Comparison of ENCODE assay signal across 20 cellular contexts in the genomic region with DNA sequence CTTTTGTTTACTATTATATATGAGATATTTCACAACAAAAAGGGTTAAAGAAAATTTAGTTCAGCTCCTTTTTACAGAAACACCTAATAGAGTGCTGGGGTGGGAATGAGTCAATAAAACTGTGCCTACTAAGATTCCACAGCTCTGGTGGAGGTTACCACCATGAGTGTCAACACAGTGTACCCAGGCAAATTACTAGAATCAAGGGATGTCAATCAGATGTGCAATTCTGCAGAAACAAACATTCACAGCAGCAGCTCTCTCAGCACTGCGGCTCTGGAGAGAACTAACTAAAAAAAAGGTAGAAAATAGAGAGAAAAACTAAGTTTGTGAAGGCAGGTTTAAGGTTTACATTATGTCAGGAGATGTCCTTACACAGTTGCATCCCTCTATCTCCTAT.
DNase-seq lines count a peak whose midpoint lies in the region; ATAC-seq and TF ChIP-seq lines count a peak whose summit lies in the region.
"Had no signal": no experiment of that assay in that cellular context is flagged by ENCODE, and none has a peak within 500 bp of the region (broad histone marks: within the 10 kb centered on the region; RNA-seq: fewer than 3 reads in every experiment).

No MANE protein-coding gene starts in this region.

- no peak overlapping the region for H3K23ac ChIP-seq in mesendoderm (ENCODE audit: low read length)

- H3K36me3 ChIP-seq in mesendoderm (ENCODE audit: control insufficient read depth, insufficient read depth, low read length) = no peaks in the 10 kb centered on the region
- no peaks in the 10 kb centered on the region for H3K36me3 ChIP-seq in neural progenitor cell
- no peaks in the 10 kb centered on the region for H3K36me3 ChIP-seq in upper lobe of right lung
- H3K36me3 ChIP-seq: BLaER1, HAP-1 had no signal

- H3K4ac ChIP-seq in mesendoderm (ENCODE audit: low read depth, low read length) = no peak overlapping the region

- H2BK5ac ChIP-seq in mesendoderm (ENCODE audit: low read length) = no peak overlapping the region

- peak overlapping the region; percentile 30 for H3K18ac ChIP-seq in mesendoderm (ENCODE audit: low read length)

- no peaks in the 10 kb centered on the region for H3K79me1 ChIP-seq in mesendoderm (ENCODE audit: low read length)

- H4K20me1 ChIP-seq in neural progenitor cell (ENCODE audit: low read depth) = no peaks in the 10 kb centered on the region
- H4K20me1 ChIP-seq: BLaER1 had no signal

- no peaks in the 10 kb centered on the region for H3K9me3 Mint-ChIP-seq in neural progenitor cell
- H3K9me3 Mint-ChIP-seq in activated naive CD8-positive, alpha-beta T cell treated with anti-CD3 and anti-CD28 coated beads for 36 hours = peaks cover 2% of the 10 kb centered on the region

- no peaks in the 10 kb centered on the region for H3K27me3 ChIP-seq in mesendoderm (ENCODE audit: insufficient read depth, low read length, poor library complexity)
- H3K27me3 ChIP-seq in neural progenitor cell = no peaks in the 10 kb centered on the region
- H3K27me3 ChIP-seq in dorsolateral prefrontal cortex = no peaks in the 10 kb centered on the region
- H3K27me3 ChIP-seq in upper lobe of right lung = no peaks in the 10 kb centered on the region
- H3K27me3 ChIP-seq: BLaER1 had no signal

- intact Hi-C loops in dorsolateral prefrontal cortex (cut with DNase I) = no loop called here
- intact Hi-C loops in upper lobe of right lung (cut with DNase I) = no loop called here

- H3K27me3 Mint-ChIP-seq in neural progenitor cell (ENCODE audit: insufficient read depth, low read depth) = no peaks in the 10 kb centered on the region
- H3K27me3 Mint-ChIP-seq in activated naive CD8-positive, alpha-beta T cell treated with anti-CD3 and anti-CD28 coated beads for 36 hours = no peaks in the 10 kb centered on the region
- H3K27me3 Mint-ChIP-seq: CD4-positive, alpha-beta memory T cell had no signal

- H2BK15ac ChIP-seq in mesendoderm (replicated peaks; ENCODE audit: low read depth) = no peak overlapping the region

- H3K79me2 ChIP-seq in mesendoderm (ENCODE audit: control insufficient read depth, insufficient read depth, low read length) (no peaks in the 10 kb centered on the region), neural progenitor cell (ENCODE audit: low read depth) (no peaks in the 10 kb centered on the region)

- no peak overlapping the region for H4K5ac ChIP-seq in mesendoderm (ENCODE audit: low read length)

- H3K4me3 ChIP-seq in mesendoderm (ENCODE audit: low read length) = no peak overlapping the region
- no peak overlapping the region for H3K4me3 ChIP-seq in neural progenitor cell
- H3K4me3 ChIP-seq in dorsolateral prefrontal cortex = no peak overlapping the region
- H3K4me3 ChIP-seq in upper lobe of right lung = no peak overlapping the region
- H3K4me3 ChIP-seq: A549, BLaER1, GM12878, GM23248, HAP-1 had no signal

- TF ChIP-seq CTCF in neural progenitor cell (IDR thresholded peaks at IDR 0.05) (no peak), dorsolateral prefrontal cortex (IDR thresholded peaks at IDR 0.05 in 54 of 56, conservative IDR thresholded peaks at IDR 0.05 in 2 of 56; ENCODE audit: low read depth in 1 of 56, partially characterized antibody in 56 of 56) (no peak), upper lobe of right lung (IDR thresholded peaks at IDR 0.05) (no peak)

- H2AFZ ChIP-seq in neural progenitor cell (replicated peaks) = peak overlapping the region; percentile 92
- H2AFZ ChIP-seq: GM23248 had no signal

- H3K4me1 ChIP-seq in mesendoderm (ENCODE audit: control insufficient read depth, low read depth, low read length) (no peaks in the 10 kb centered on the region), neural progenitor cell (no peaks in the 10 kb centered on the region), upper lobe of right lung (no peaks in the 10 kb centered on the region)
- H3K4me1 ChIP-seq: A549, BLaER1, HAP-1 had no signal

- no peak overlapping the region for H3K27ac ChIP-seq in mesendoderm (ENCODE audit: low read depth, low read length)
- H3K27ac ChIP-seq in neural progenitor cell = no peak overlapping the region
- no peak overlapping the region for H3K27ac ChIP-seq in dorsolateral prefrontal cortex
- no peak overlapping the region for H3K27ac ChIP-seq in upper lobe of right lung
- H3K27ac ChIP-seq: 22Rv1, A549, BLaER1, GM23248 had no signal

- H3K27ac Mint-ChIP-seq in neural progenitor cell = no peak overlapping the region
- no peak overlapping the region for H3K27ac Mint-ChIP-seq in activated naive CD8-positive, alpha-beta T cell treated with anti-CD3 and anti-CD28 coated beads for 36 hours
- H3K27ac Mint-ChIP-seq: CD14-positive monocyte; CD4-positive, alpha-beta memory T cell had no signal

- DNase-seq in DMS 273 (lab: John Stamatoyannopoulos, UW; ENCODE audit: unreplicated experiment) (peak; percentile 4), DMS 273 treated with DMSO at 0.1 percent for 48 hours (lab: John Stamatoyannopoulos, UW) (no peak), mesendoderm (no peak), neural progenitor cell (ENCODE audit: low spot score) (peak; percentile 11), dorsolateral prefrontal cortex (no peak), upper lobe of right lung (no peak), middle frontal gyrus (ENCODE audit: extremely low spot score, low spot score) (no peak)
- DNase-seq in activated naive CD8-positive, alpha-beta T cell treated with anti-CD3 and anti-CD28 coated beads for 36 hours = no peak
- DNase-seq: CD4-positive, alpha-beta memory T cell; DMS53; DND-41; EL; GM23248; IMR-90 had no signal

- no peak overlapping the region for H3K4me3 Mint-ChIP-seq in neural progenitor cell
- H3K4me3 Mint-ChIP-seq in activated naive CD8-positive, alpha-beta T cell treated with anti-CD3 and anti-CD28 coated beads for 36 hours = no peak overlapping the region
- H3K4me3 Mint-ChIP-seq: CD14-positive monocyte; CD4-positive, alpha-beta memory T cell had no signal

- H3K36me3 Mint-ChIP-seq in neural progenitor cell = no peaks in the 10 kb centered on the region
- H3K36me3 Mint-ChIP-seq in activated naive CD8-positive, alpha-beta T cell treated with anti-CD3 and anti-CD28 coated beads for 36 hours = no peaks in the 10 kb centered on the region
- H3K36me3 Mint-ChIP-seq: CD14-positive monocyte; CD4-positive, alpha-beta memory T cell had no signal

- H2BK120ac ChIP-seq in mesendoderm (ENCODE audit: low read depth, low read length) = no peak overlapping the region

- ATAC-seq in upper lobe of right lung = no peak
- ATAC-seq: A549, GM12878 had no signal

- no peaks in the 10 kb centered on the region for H3F3A ChIP-seq in neural progenitor cell (ENCODE audit: low read depth)

- WGBS in mesendoderm (ENCODE audit: extremely low coverage, insufficient coverage, low lambda C conversion rate) = no CpG with 5 or more reads among the region's 1 CpG

- no peak overlapping the region for H2AK5ac ChIP-seq in mesendoderm (ENCODE audit: low read length)

- H3K9me3 ChIP-seq in neural progenitor cell (ENCODE audit: low read depth) (no peaks in the 10 kb centered on the region), upper lobe of right lung (no peaks in the 10 kb centered on the region)
- H3K9me3 ChIP-seq: A549, BLaER1 had no signal

- H4K8ac ChIP-seq in mesendoderm (ENCODE audit: low read depth, low read length) = no peak overlapping the region

- no peak overlapping the region for H3K56ac ChIP-seq in mesendoderm (ENCODE audit: low read length)

- no peak overlapping the region for H3K4me2 ChIP-seq in mesendoderm (ENCODE audit: low read length)
- no peak overlapping the region for H3K4me2 ChIP-seq in neural progenitor cell
- H3K4me2 ChIP-seq: A549, BLaER1 had no signal

- H3K4me1 Mint-ChIP-seq in neural progenitor cell = peaks cover 14% of the 10 kb centered on the region
- no peaks in the 10 kb centered on the region for H3K4me1 Mint-ChIP-seq in activated naive CD8-positive, alpha-beta T cell treated with anti-CD3 and anti-CD28 coated beads for 36 hours
- H3K4me1 Mint-ChIP-seq: CD4-positive, alpha-beta memory T cell had no signal

- H3K9ac ChIP-seq in mesendoderm (ENCODE audit: low read length) (no peak overlapping the region), neural progenitor cell (no peak overlapping the region)
- H3K9ac ChIP-seq: BLaER1, GM23248 had no signal

Comparison
In these comparisons a context has a peak if more than half of its experiments do, and no peak if none do; other contexts are left out.
1. DNase-seq: peak in DMS 273 (single experiment) and neural progenitor cell (single experiment); none in DMS 273 treated with DMSO at 0.1 percent for 48 hours (single experiment), mesendoderm (single experiment), dorsolateral prefrontal cortex (0 of 10), activated naive CD8-positive, alpha-beta T cell treated with anti-CD3 and anti-CD28 coated beads for 36 hours (single experiment), upper lobe of right lung (single experiment) and middle frontal gyrus (single experiment).